Comparison of ENCODE assay signal across 8 cellular contexts in the genomic region with DNA sequence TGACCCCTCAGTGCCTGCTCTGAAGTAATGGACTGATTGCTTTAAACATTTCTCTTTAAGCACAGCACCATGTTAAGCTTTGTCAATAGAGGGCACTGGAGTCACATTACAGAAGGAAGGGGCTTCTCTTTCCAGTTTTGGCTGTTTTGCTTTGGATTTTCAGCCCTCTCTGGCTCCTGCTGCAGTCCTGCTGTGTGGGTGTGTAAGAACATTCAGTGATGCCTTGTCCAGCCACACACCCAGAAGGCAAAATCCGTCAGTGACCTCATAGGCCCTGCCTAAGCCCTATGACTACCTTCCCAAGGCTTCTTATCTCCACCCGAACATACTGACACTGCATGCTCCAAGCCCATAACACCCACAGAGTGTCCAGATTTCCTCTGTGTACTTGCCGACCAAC.
DNase-seq lines count a peak whose midpoint lies in the region; ATAC-seq, FAIRE-seq and TF ChIP-seq lines count a peak whose summit lies in the region.

No MANE protein-coding gene starts in this region.

- CTCF ChIA-PET in GM12878 (lab: Yijun Ruan, JAX), result interaction anchor here (0.6 to 4.4 kb wide), 24 partner anchors 8 to 876 kb away, joined by 3 to 27 read pairs (median 4); no protein-coding TSS in a partner anchor

- H4K20me1 ChIP-seq in DND-41 (ENCODE audit: insufficient read depth, low read length) (no peaks in the 10 kb centered on the region), GM12878 (ENCODE audit: control insufficient read depth, insufficient read depth) (no peaks in the 10 kb centered on the region)

- no peaks in the 10 kb centered on the region for H3K79me2 ChIP-seq in DND-41 (ENCODE audit: insufficient read depth, low read length)
- H3K79me2 ChIP-seq in GM12878 (ENCODE audit: control insufficient read depth, insufficient read depth, low read length), result no peaks in the 10 kb centered on the region

- TF ChIP-seq EP300 in GM12878 (IDR thresholded peaks at IDR 0.05; ENCODE audit: borderline replicate concordance in 1 of 2, control insufficient read depth in 1 of 2, low read depth in 2 of 2, low read length in 2 of 2), result no peak

- TF ChIP-seq CTCF in DND-41 (IDR thresholded peaks at IDR 0.05; ENCODE audit: borderline replicate concordance, extremely low read depth, low read length, poor library complexity, severe bottlenecking), result peak; percentile 49
- peak; percentile 61 to 72 (median 66) for TF ChIP-seq CTCF in GM12878 (IDR thresholded peaks at IDR 0.05 in 2 of 3, conservative IDR thresholded peaks at IDR 0.05 in 1 of 3; ENCODE audit: control insufficient read depth in 2 of 3, extremely low read depth in 1 of 3, insufficient read depth in 1 of 3, low read depth in 3 of 3, low read length in 3 of 3)

- BruUV-seq in GM12878 (replicated peaks; lab: Mats Ljungman, UMichigan), result no TSS peak

- H3K27ac ChIP-seq in DND-41 (ENCODE audit: low read length) (no peak overlapping the region), GM12878 (ENCODE audit: control insufficient read depth, insufficient read depth) (no peak overlapping the region)

- intact Hi-C loops in GM12878 (cut with micrococcal nuclease; ENCODE audit: unreplicated experiment), result loop anchor here (1.0 to 5.0 kb wide), 5 partner anchors 197 to 800 kb away; no protein-coding TSS in a partner anchor

- H3K9me3 ChIP-seq in DND-41 (ENCODE audit: insufficient read depth, low read length, severe bottlenecking), result no peaks in the 10 kb centered on the region
- H3K9me3 ChIP-seq in GM12878 (replicated peaks; ENCODE audit: control insufficient read depth, insufficient read depth, low read length), result no peaks in the 10 kb centered on the region

- no peaks in the 10 kb centered on the region for H3K36me3 ChIP-seq in DND-41 (ENCODE audit: insufficient read depth, low read length)
- no peaks in the 10 kb centered on the region for H3K36me3 ChIP-seq in GM12878 (ENCODE audit: control insufficient read depth in 2 of 2, insufficient read depth in 2 of 2, low read length in 1 of 2)

- no peak for TF ChIP-seq POLR2A in GM12878 (IDR thresholded peaks at IDR 0.05; ENCODE audit: low read depth, low read length)

- H3K4me1 ChIP-seq in DND-41 (ENCODE audit: insufficient read depth, low read length), result no peaks in the 10 kb centered on the region
- no peaks in the 10 kb centered on the region for H3K4me1 ChIP-seq in GM12878 (ENCODE audit: control insufficient read depth, insufficient read depth, low read length)

- 0 out of 3 replicates have a peak, but pooled peaks have one; percentile 19 for ATAC-seq in DND-41 (ENCODE audit: insufficient read depth, low read depth)
- peak; percentile 65 for ATAC-seq in GM21786 (IDR thresholded peaks at IDR 0.05; ENCODE audit: unreplicated experiment)
- peak; percentile 89 for ATAC-seq in GM12878

- H3K27me3 ChIP-seq in DND-41 (ENCODE audit: insufficient read depth, low read length, poor library complexity), result no peaks in the 10 kb centered on the region
- no peaks in the 10 kb centered on the region for H3K27me3 ChIP-seq in GM12878 (replicated peaks in 1 of 2; ENCODE audit: control insufficient read depth in 2 of 2, insufficient read depth in 2 of 2, low read length in 1 of 2)

- RAD21 ChIA-PET in GM12878 (lab: Charles Lee; ENCODE audit: unreplicated experiment), result interaction anchor here (1.1 to 2.9 kb wide), 8 partner anchors 13 to 799 kb away, joined by 3 to 15 read pairs (median 4); no protein-coding TSS in a partner anchor

- SMC1A ChIA-PET in GM12878 (lab: Charles Lee; ENCODE audit: uncharacterized antibody, unreplicated experiment), result interaction anchor here (0.6 to 4.6 kb wide), 31 partner anchors 9 to 1035 kb away, joined by 3 to 40 read pairs (median 4); no protein-coding TSS in a partner anchor

- in situ Hi-C loops in GM12878 (cut with MboI), result loop anchor here (10.0 kb wide), 1 partner anchor 506 kb away; no protein-coding TSS in a partner anchor

- POLR2A ChIA-PET in GM12878 (lab: Charles Lee), result interaction anchor here (0.6 kb wide), 1 partner anchor 17 kb away, joined by 3 read pairs; no protein-coding TSS in a partner anchor

- H3K9ac ChIP-seq in DND-41 (ENCODE audit: low read depth, low read length) (no peak overlapping the region), GM12878 (ENCODE audit: control insufficient read depth, insufficient read depth, low read length) (no peak overlapping the region)

- DNase-seq in DND-41 (no peak), NCI-H1694 treated with DMSO at 0.1 percent for 48 hours (lab: John Stamatoyannopoulos, UW) (peak; percentile 71), GM12878 (ENCODE audit: low read depth, low spot score) (no peak), kidney tubule cell (ENCODE audit: low spot score) (peak; percentile 63), T-helper 1 cell (no peak), GOT3 (lab: John Stamatoyannopoulos, UW) (no peak), activated gamma-delta T cell (lab: John Stamatoyannopoulos, UW) (no peak)

- no peak for FAIRE-seq in GM12878 (lab: Jason Lieb, UNC)

- H2AFZ ChIP-seq in DND-41 (ENCODE audit: low read depth, low read length) (no peak overlapping the region), GM12878 (ENCODE audit: control insufficient read depth, low read depth, low read length) (no peak overlapping the region)

- no peak overlapping the region for H3K4me2 ChIP-seq in DND-41 (ENCODE audit: insufficient read depth, low read length)
- H3K4me2 ChIP-seq in GM12878 (ENCODE audit: control insufficient read depth, insufficient read depth), result no peak overlapping the region

- H3K4me3 ChIP-seq in DND-41 (ENCODE audit: low read depth in 1 of 2, low read length in 2 of 2) (no peak overlapping the region), GM12878 (no peak overlapping the region)

- 8% methylated on average over 3 of the region's 3 CpGs for WGBS in GM12878 (ENCODE audit: insufficient coverage, insufficient replicate concordance, low lambda C conversion rate, missing lambda C conversion rate)

- TF ChIP-seq RAD21 in GM12878 (IDR thresholded peaks at IDR 0.05; ENCODE audit: insufficient read depth, low read depth, low read length), result peak; percentile 98

TF ChIP-seq in GM12878, 131 proteins besides CTCF, POLR2A, EP300 and RAD21 (continues in another document):
- TF ChIP-seq CREM (IDR thresholded peaks at IDR 0.05; ENCODE audit: low read depth) (no peak), EED (IDR thresholded peaks at IDR 0.05; ENCODE audit: low read depth) (0 out of 2 replicates have a peak, but pooled peaks have one; percentile 42), CBX3 (IDR thresholded peaks at IDR 0.05; ENCODE audit: borderline replicate concordance, low read depth) (no peak), SMC3 (IDR thresholded peaks at IDR 0.05; ENCODE audit: borderline replicate concordance, low read length) (peak; percentile 72; the same call in 1 of the 2 replicates)
- TF ChIP-seq, protein P1, sequence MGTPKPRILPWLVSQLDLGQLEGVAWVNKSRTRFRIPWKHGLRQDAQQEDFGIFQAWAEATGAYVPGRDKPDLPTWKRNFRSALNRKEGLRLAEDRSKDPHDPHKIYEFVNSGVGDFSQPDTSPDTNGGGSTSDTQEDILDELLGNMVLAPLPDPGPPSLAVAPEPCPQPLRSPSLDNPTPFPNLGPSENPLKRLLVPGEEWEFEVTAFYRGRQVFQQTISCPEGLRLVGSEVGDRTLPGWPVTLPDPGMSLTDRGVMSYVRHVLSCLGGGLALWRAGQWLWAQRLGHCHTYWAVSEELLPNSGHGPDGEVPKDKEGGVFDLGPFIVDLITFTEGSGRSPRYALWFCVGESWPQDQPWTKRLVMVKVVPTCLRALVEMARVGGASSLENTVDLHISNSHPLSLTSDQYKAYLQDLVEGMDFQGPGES (IDR thresholded peaks at IDR 0.05), result no peak
- TF ChIP-seq, protein P2, sequence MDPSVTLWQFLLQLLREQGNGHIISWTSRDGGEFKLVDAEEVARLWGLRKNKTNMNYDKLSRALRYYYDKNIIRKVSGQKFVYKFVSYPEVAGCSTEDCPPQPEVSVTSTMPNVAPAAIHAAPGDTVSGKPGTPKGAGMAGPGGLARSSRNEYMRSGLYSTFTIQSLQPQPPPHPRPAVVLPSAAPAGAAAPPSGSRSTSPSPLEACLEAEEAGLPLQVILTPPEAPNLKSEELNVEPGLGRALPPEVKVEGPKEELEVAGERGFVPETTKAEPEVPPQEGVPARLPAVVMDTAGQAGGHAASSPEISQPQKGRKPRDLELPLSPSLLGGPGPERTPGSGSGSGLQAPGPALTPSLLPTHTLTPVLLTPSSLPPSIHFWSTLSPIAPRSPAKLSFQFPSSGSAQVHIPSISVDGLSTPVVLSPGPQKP (IDR thresholded peaks at IDR 0.05; ENCODE audit: low read depth, low read length), result no peak
- TF ChIP-seq, protein P3, sequence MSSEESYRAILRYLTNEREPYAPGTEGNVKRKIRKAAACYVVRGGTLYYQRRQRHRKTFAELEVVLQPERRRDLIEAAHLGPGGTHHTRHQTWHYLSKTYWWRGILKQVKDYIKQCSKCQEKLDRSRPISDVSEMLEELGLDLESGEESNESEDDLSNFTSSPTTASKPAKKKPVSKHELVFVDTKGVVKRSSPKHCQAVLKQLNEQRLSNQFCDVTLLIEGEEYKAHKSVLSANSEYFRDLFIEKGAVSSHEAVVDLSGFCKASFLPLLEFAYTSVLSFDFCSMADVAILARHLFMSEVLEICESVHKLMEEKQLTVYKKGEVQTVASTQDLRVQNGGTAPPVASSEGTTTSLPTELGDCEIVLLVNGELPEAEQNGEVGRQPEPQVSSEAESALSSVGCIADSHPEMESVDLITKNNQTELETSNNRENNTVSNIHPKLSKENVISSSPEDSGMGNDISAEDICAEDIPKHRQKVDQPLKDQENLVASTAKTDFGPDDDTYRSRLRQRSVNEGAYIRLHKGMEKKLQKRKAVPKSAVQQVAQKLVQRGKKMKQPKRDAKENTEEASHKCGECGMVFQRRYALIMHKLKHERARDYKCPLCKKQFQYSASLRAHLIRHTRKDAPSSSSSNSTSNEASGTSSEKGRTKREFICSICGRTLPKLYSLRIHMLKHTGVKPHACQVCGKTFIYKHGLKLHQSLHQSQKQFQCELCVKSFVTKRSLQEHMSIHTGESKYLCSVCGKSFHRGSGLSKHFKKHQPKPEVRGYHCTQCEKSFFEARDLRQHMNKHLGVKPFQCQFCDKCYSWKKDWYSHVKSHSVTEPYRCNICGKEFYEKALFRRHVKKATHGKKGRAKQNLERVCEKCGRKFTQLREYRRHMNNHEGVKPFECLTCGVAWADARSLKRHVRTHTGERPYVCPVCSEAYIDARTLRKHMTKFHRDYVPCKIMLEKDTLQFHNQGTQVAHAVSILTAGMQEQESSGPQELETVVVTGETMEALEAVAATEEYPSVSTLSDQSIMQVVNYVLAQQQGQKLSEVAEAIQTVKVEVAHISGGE (CRISPR knock-in tag; IDR thresholded peaks at IDR 0.05), result no peak
- TF ChIP-seq, protein P4, sequence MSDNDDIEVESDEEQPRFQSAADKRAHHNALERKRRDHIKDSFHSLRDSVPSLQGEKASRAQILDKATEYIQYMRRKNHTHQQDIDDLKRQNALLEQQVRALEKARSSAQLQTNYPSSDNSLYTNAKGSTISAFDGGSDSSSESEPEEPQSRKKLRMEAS (IDR thresholded peaks at IDR 0.05; ENCODE audit: low read depth, low read length), result no peak

Comparison
In these comparisons a context has a peak if more than half of its experiments do, and no peak if none do; other contexts are left out.
1. ATAC-seq: peak in every context shown above with its lines; median percentile 89 in GM12878; 65 in GM21786; 19 in DND-41.
2. DNase-seq: peak in NCI-H1694 treated with DMSO at 0.1 percent for 48 hours (single experiment) and kidney tubule cell (single experiment); none in DND-41 (single experiment), GM12878 (single experiment), T-helper 1 cell (0 of 5), GOT3 (single experiment) and activated gamma-delta T cell (single experiment).